7 cellular contexts compared by ENCODE assay signal in the genomic region with DNA sequence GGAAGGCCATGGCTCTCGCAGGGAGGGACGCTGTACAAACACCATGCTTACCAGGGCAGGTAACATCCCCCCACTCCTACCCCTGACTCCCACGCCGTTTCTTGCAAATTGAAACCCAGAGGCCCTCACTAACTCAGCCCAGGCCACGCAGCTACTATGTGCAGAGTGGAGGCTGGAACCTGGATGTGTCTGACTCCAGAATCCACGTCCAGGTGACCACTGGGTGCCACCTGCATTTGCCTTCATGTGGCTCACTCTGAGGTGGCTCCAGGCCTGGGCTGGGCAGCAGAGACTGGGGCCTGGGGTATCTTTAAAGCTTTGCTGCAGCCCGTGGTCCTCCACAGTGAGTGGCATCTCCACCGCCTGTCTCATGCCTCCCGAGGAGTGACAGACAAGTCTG. TPM values are rescaled to one million over a fixed set of nuclear protein-coding genes. Genes with fewer than 3 reads are reported as not detected.
"Had no signal": no experiment of that assay in that cellular context is flagged by ENCODE, and none has a peak within 500 bp of the region (broad histone marks: within the 10 kb centered on the region; RNA-seq: fewer than 3 reads in every experiment).

No MANE protein-coding gene starts in this region.

- DNase-seq: H9, HCEC 1CT, KBM-7 had no signal

- H3K36me3 Mint-ChIP-seq: IgD-negative memory B cell had no signal

- H3K9me3 Mint-ChIP-seq: GM23338, H9, IgD-negative memory B cell had no signal

- H3K27ac Mint-ChIP-seq: GM23338, IgD-negative memory B cell had no signal

- H3K4me3 ChIP-seq: GM23338 had no signal

- H3K27ac ChIP-seq: HL-60 had no signal

- H3K4me3 Mint-ChIP-seq: GM23338, H9, IgD-negative memory B cell had no signal

- H3K4me1 Mint-ChIP-seq: GM23338 had no signal

- ATAC-seq: GM23338, HepG2 had no signal

- H3K4me2 ChIP-seq: GM23338 had no signal

- H2AFZ ChIP-seq: GM23338 had no signal

RNA-seq across cellular contexts. Expression of gene AJAP1, which starts 29.6 kb away (rescaled TPM):
- total RNA-seq: GM23338, HepG2 had no signal
- polyA plus RNA-seq: GM23338, HepG2, IgD-negative memory B cell had no signal
